In genomic region chr4:102431608-102431961, GRCh38 we compare ENCODE assay signal across 9 cellular contexts.
A peak's percentile ranks its signal among the peaks of the same experiment; 100 is the strongest.
DNase-seq lines count a peak whose midpoint lies in the region; ATAC-seq and TF ChIP-seq lines count a peak whose summit lies in the region.
"Had no signal": no experiment of that assay in that cellular context is flagged by ENCODE, and none has a peak within 500 bp of the region (broad histone marks: within the 10 kb centered on the region; RNA-seq: fewer than 3 reads in every experiment).

No MANE protein-coding gene starts in this region.

- intact Hi-C loops in Panc1 (cut with micrococcal nuclease; ENCODE audit: unreplicated experiment): no loop called here
- intact Hi-C loops in esophagus muscularis mucosa (cut with DNase I): loop anchor here (5.0 to 10.0 kb wide), 2 partner anchors 89 to 663 kb away; partner anchors contain the start of gene BDH2
- intact Hi-C loops in psoas muscle (cut with DNase I): loop anchor here in 1 of 2 donors (5.0 kb wide), 2 partner anchors 581 to 666 kb away; partner anchors contain the start of gene BDH2

- TF ChIP-seq CTCF in DND-41 (IDR thresholded peaks at IDR 0.05; ENCODE audit: borderline replicate concordance, extremely low read depth, low read length, poor library complexity, severe bottlenecking) (no peak), Panc1 (IDR thresholded peaks at IDR 0.05) (peak; percentile 29; the same call in 1 of the 2 replicates), esophagus muscularis mucosa (IDR thresholded peaks at IDR 0.05) (no peak), psoas muscle (IDR thresholded peaks at IDR 0.05) (no peak)

- peak overlapping the region; percentile 74; the same call in 1 of the 2 replicates for H3K9ac ChIP-seq in DND-41 (ENCODE audit: low read depth, low read length)

- H3K4me3 ChIP-seq in DND-41 (ENCODE audit: low read depth in 1 of 2, low read length in 2 of 2): no peak overlapping the region
- H3K4me3 ChIP-seq in Panc1 (ENCODE audit: low read depth in 2 of 2, low read length in 2 of 2): peak overlapping the region; percentile 51 to 62; a peak in 3 of 4 replicates
- peak overlapping the region; percentile 57 to 75 (median 66) for H3K4me3 ChIP-seq in esophagus muscularis mucosa
- H3K4me3 ChIP-seq in psoas muscle: peak overlapping the region; percentile 70

- no peaks in the 10 kb centered on the region for H3K9me3 ChIP-seq in DND-41 (ENCODE audit: insufficient read depth, low read length, severe bottlenecking)
- no peaks in the 10 kb centered on the region for H3K9me3 ChIP-seq in Panc1 (ENCODE audit: control insufficient read depth, insufficient read depth, low read depth, low read length)
- H3K9me3 ChIP-seq in esophagus muscularis mucosa: no peaks in the 10 kb centered on the region
- no peaks in the 10 kb centered on the region for H3K9me3 ChIP-seq in psoas muscle
- H3K9me3 ChIP-seq: ovary had no signal

- no peak for TF ChIP-seq EP300 in esophagus muscularis mucosa (IDR thresholded peaks at IDR 0.05)

- H3K4me1 ChIP-seq in DND-41 (ENCODE audit: insufficient read depth, low read length) (peaks cover 13% of the 10 kb centered on the region), Panc1 (ENCODE audit: control insufficient read depth, insufficient read depth, low read length) (no peaks in the 10 kb centered on the region), esophagus muscularis mucosa (peaks cover 0 to 5% (median 4%) of the 10 kb centered on the region in 4 donors), psoas muscle (no peaks in the 10 kb centered on the region)

- H3K36me3 ChIP-seq in DND-41 (ENCODE audit: insufficient read depth, low read length): no peaks in the 10 kb centered on the region
- H3K36me3 ChIP-seq in Panc1 (ENCODE audit: control insufficient read depth, insufficient read depth, low read length): peaks cover 3% of the 10 kb centered on the region; the same call in 1 of the 2 replicates
- H3K36me3 ChIP-seq in esophagus muscularis mucosa: no peaks in the 10 kb centered on the region
- H3K36me3 ChIP-seq in psoas muscle (ENCODE audit: insufficient read depth in 1 of 2, low read depth in 1 of 2): no peaks in the 10 kb centered on the region
- H3K36me3 ChIP-seq: ovary had no signal

- H4K20me1 ChIP-seq in DND-41 (ENCODE audit: insufficient read depth, low read length): no peaks in the 10 kb centered on the region

- H3K27ac ChIP-seq in DND-41 (ENCODE audit: low read length): no peak overlapping the region
- no peak overlapping the region for H3K27ac ChIP-seq in Panc1 (ENCODE audit: low read length)
- H3K27ac ChIP-seq in esophagus muscularis mucosa (replicated peaks in 1 of 4): peak overlapping the region; percentile 35 to 77 (median 71)
- peak overlapping the region; percentile 58 for H3K27ac ChIP-seq in psoas muscle

- TF ChIP-seq POLR2A in esophagus muscularis mucosa (IDR thresholded peaks at IDR 0.05; ENCODE audit: low read depth): no peak

- H3K4me2 ChIP-seq in DND-41 (ENCODE audit: insufficient read depth, low read length): 0 out of 2 replicates have a peak overlapping the region, but pooled peaks have one; percentile 83

- H3K27me3 ChIP-seq in DND-41 (ENCODE audit: insufficient read depth, low read length, poor library complexity) (no peaks in the 10 kb centered on the region), Panc1 (ENCODE audit: control insufficient read depth, insufficient read depth, low read length) (no peaks in the 10 kb centered on the region), esophagus muscularis mucosa (no peaks in the 10 kb centered on the region), psoas muscle (ENCODE audit: insufficient read depth in 3 of 3, low read length in 2 of 3) (no peaks in the 10 kb centered on the region)
- H3K27me3 ChIP-seq: ovary had no signal

- no peaks in the 10 kb centered on the region for H3K79me2 ChIP-seq in DND-41 (ENCODE audit: insufficient read depth, low read length)

- CTCF ChIA-PET in Panc1 (lab: Charles Lee): interaction anchor here (0.8 to 0.9 kb wide), 2 partner anchors 31 to 86 kb away, joined by 3 to 5 read pairs; no protein-coding TSS in a partner anchor

- peak overlapping the region; percentile 22; the same call in 1 of the 2 replicates for H2AFZ ChIP-seq in DND-41 (ENCODE audit: low read depth, low read length)

- in situ Hi-C loops in Panc1 (cut with HindIII; ENCODE audit: low pct_unique_long_range_greater_than_20kb, low sequenced_read_pairs): no loop called here

- DNase-seq in DND-41 (no peak), Panc1 (ENCODE audit: low read depth, low spot score) (no peak), esophagus muscularis mucosa (ENCODE audit: extremely low spot score) (no peak), psoas muscle (no peak), Kasumi-1 (lab: John Stamatoyannopoulos, UW) (no peak), NCI-H1436 (lab: John Stamatoyannopoulos, UW) (no peak), germinal center (ENCODE audit: low spot score) (no peak)

- POLR2A ChIA-PET in Panc1 (lab: Charles Lee): no interaction called here

- BruUV-seq in Panc1 (replicated peaks; lab: Mats Ljungman, UMichigan): no TSS peak

- ATAC-seq in DND-41 (ENCODE audit: insufficient read depth, low read depth): no peak
- no peak for ATAC-seq in Panc1
- no peak for ATAC-seq in psoas muscle
- ATAC-seq in HG02610 (IDR thresholded peaks at IDR 0.05; ENCODE audit: unreplicated experiment): no peak

Comparison
In these comparisons a context has a peak if more than half of its experiments do, and no peak if none do; other contexts are left out.
1. H3K27ac ChIP-seq: peak in esophagus muscularis mucosa (4 of 4) and psoas muscle (single experiment); none in DND-41 (single experiment) and Panc1 (single experiment).
2. H3K4me3 ChIP-seq: peak in Panc1 (2 of 2), esophagus muscularis mucosa (4 of 4) and psoas muscle (single experiment); none in DND-41 (0 of 2).